19 cellular contexts compared by ENCODE assay signal in the genomic region with DNA sequence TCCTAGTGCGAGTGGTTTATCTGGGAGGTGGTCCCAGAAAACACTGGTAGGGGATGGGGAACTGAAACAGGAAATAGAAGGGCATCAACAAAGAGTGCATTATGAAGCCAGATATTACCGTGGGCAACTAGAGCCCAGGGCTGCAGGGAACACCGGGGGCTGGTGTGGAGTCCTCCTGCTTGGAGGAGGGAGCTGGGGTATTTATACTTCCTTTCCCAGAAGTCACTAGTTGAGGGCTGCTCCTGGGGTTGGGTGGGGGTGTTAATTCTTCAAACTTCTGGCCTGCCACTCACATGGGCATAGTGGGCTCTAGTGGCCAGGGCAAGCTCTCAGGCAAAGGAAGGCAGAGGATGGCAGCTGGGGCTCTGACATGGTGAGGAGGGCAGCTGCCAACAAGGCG.
"Had no signal": no experiment of that assay in that cellular context is flagged by ENCODE, and none has a peak within 500 bp of the region (broad histone marks: within the 10 kb centered on the region; RNA-seq: fewer than 3 reads in every experiment).

No MANE protein-coding gene starts in this region.

- H3K9me3 ChIP-seq: body of pancreas, left ventricle myocardium inferior, pancreas, right lobe of liver, thoracic aorta, upper lobe of right lung had no signal

- H3K4me3 Mint-ChIP-seq: activated B cell treated with CpG ODN at 0.5 μM for 24 hours; activated CD8-positive, alpha-beta T cell treated with anti-CD3 and anti-CD28 coated beads for 36 hours; activated naive CD4-positive, alpha-beta T cell treated with anti-CD3 and anti-CD28 coated beads, Interleukin-2, amount 10 ng/mL, durations not matched to agents 7 days and 5 days; immature natural killer cell; stimulated activated memory B cell treated with anti-CD40 and anti-IgM and Interleukin-4, amounts not matched to agents 10 μg/mL and 1 μg/mL and 100 μg/mL, for 72 hours had no signal

- H3K27ac Mint-ChIP-seq: activated B cell treated with CpG ODN at 0.5 μM for 24 hours; activated CD8-positive, alpha-beta T cell treated with anti-CD3 and anti-CD28 coated beads for 36 hours; activated naive CD4-positive, alpha-beta T cell treated with anti-CD3 and anti-CD28 coated beads, Interleukin-2, amount 10 ng/mL, durations not matched to agents 7 days and 5 days; stimulated activated memory B cell treated with anti-CD40 and anti-IgM and Interleukin-4, amounts not matched to agents 10 μg/mL and 1 μg/mL and 100 μg/mL, for 72 hours had no signal

- H3K4me3 ChIP-seq: body of pancreas, left ventricle myocardium inferior, pancreas, right lobe of liver, smooth muscle cell, thoracic aorta, upper lobe of right lung had no signal

- H3K36me3 ChIP-seq: left ventricle myocardium inferior, pancreas, right lobe of liver, thoracic aorta, upper lobe of right lung had no signal

- H3K4me1 ChIP-seq: body of pancreas, left ventricle myocardium inferior, pancreas, right lobe of liver, upper lobe of right lung had no signal

- H3K4me2 ChIP-seq: smooth muscle cell had no signal

- H3K27me3 Mint-ChIP-seq: activated B cell treated with CpG ODN at 0.5 μM for 24 hours; activated CD8-positive, alpha-beta T cell treated with anti-CD3 and anti-CD28 coated beads for 36 hours had no signal

- DNase-seq: activated B cell treated with CpG ODN at 0.5 μM for 24 hours; activated CD4-positive, alpha-beta T cell treated with anti-CD3 and anti-CD28 coated beads for 4 hours; activated CD8-positive, alpha-beta T cell treated with anti-CD3 and anti-CD28 coated beads for 36 hours; activated effector memory CD4-positive, alpha-beta T cell treated with Interleukin-2 at 50 U/mL for 16 hours; activated naive CD4-positive, alpha-beta T cell treated with anti-CD3 and anti-CD28 coated beads, Interleukin-2, amount 10 ng/mL, durations not matched to agents 7 days and 5 days; activated T-cell treated with anti-CD3 and anti-CD28 coated beads, Interleukin-2, amount 50 U/mL, for 1 hour; body of pancreas; caudate nucleus; immature natural killer cell; kidney glomerular epithelial cell; left ventricle myocardium inferior; mammary epithelial cell; pancreas; right lobe of liver; stimulated activated CD4-positive, alpha-beta T cell treated with anti-CD3 and anti-CD28 coated beads, Interleukin-4, amount 100 ng/mL, for 24 hours; upper lobe of right lung had no signal

- H3K9me3 Mint-ChIP-seq: activated B cell treated with CpG ODN at 0.5 μM for 24 hours; activated CD8-positive, alpha-beta T cell treated with anti-CD3 and anti-CD28 coated beads for 36 hours; activated naive CD4-positive, alpha-beta T cell treated with anti-CD3 and anti-CD28 coated beads, Interleukin-2, amount 10 ng/mL, durations not matched to agents 7 days and 5 days; immature natural killer cell; stimulated activated memory B cell treated with anti-CD40 and anti-IgM and Interleukin-4, amounts not matched to agents 10 μg/mL and 1 μg/mL and 100 μg/mL, for 72 hours had no signal

- H3K36me3 Mint-ChIP-seq: activated naive CD4-positive, alpha-beta T cell treated with anti-CD3 and anti-CD28 coated beads, Interleukin-2, amount 10 ng/mL, durations not matched to agents 7 days and 5 days; immature natural killer cell; stimulated activated memory B cell treated with anti-CD40 and anti-IgM and Interleukin-4, amounts not matched to agents 10 μg/mL and 1 μg/mL and 100 μg/mL, for 72 hours had no signal

- H3K27me3 ChIP-seq: body of pancreas, pancreas, right lobe of liver, upper lobe of right lung had no signal

- ATAC-seq: activated CD8-positive, alpha-beta T cell treated with anti-CD3 and anti-CD28 coated beads for 36 hours; body of pancreas; pancreas; right lobe of liver; stimulated activated memory B cell treated with anti-CD40 and anti-IgM and Interleukin-4, amounts not matched to agents 10 μg/mL and 1 μg/mL and 100 μg/mL, for 72 hours; upper lobe of right lung had no signal
